ENCODE assay signal across 13 cellular contexts in the genomic region with DNA sequence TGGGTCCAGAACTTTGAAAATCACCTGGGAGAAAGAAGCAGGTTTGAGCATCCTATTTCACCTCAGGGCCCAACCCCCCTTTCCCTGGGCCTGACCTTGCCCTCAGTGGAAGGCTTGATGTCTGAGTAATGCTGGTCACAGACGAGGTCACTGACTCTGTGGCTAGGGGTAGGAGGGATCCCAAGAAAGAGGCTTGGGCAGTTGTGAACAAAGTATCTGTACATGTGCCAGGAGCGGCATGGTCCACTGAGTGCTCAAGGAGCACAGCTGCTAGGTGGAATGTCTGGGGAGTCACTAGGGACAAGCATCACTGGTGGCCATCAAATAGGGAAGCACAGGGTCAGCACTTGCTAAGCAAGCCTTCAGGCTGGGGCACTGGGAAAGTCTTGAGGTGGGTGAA. TPM values are rescaled to one million over a fixed set of nuclear protein-coding genes. Genes with fewer than 3 reads are reported as not detected.
DNase-seq lines count a peak whose midpoint lies in the region; ATAC-seq, FAIRE-seq and TF ChIP-seq lines count a peak whose summit lies in the region.
"Had no signal": no experiment of that assay in that cellular context is flagged by ENCODE, and none has a peak within 500 bp of the region (broad histone marks: within the 10 kb centered on the region; RNA-seq: fewer than 3 reads in every experiment).

No MANE protein-coding gene starts in this region.

- H3K27ac ChIP-seq in RWPE2 (ENCODE audit: poor library complexity, severe bottlenecking): no peak overlapping the region
- H3K27ac ChIP-seq: colonic mucosa, SJSA1, tibial artery had no signal

- H3K27ac Mint-ChIP-seq in nephron progenitor cell: peak overlapping the region; percentile 87
- H3K27ac Mint-ChIP-seq in chondrocyte (ENCODE audit: unreplicated experiment): no peak overlapping the region
- H3K27ac Mint-ChIP-seq: activated naive CD4-positive, alpha-beta T cell treated with anti-CD3 and anti-CD28 coated beads for 36 hours had no signal

- H3K9me3 Mint-ChIP-seq in nephron progenitor cell (no peaks in the 10 kb centered on the region), chondrocyte (ENCODE audit: low read depth) (no peaks in the 10 kb centered on the region)
- H3K9me3 Mint-ChIP-seq: activated naive CD4-positive, alpha-beta T cell treated with anti-CD3 and anti-CD28 coated beads for 36 hours had no signal

- no peaks in the 10 kb centered on the region for H3K27me3 ChIP-seq in RWPE2 (ENCODE audit: insufficient read depth, poor library complexity, severe bottlenecking)
- H3K27me3 ChIP-seq: colonic mucosa, SJSA1, tibial artery had no signal

- no peaks in the 10 kb centered on the region for H3K4me1 ChIP-seq in RWPE2 (ENCODE audit: insufficient read depth, poor library complexity, severe bottlenecking)
- H3K4me1 ChIP-seq: colonic mucosa, SJSA1, tibial artery had no signal

- H3K4me3 ChIP-seq in RWPE2 (ENCODE audit: severe bottlenecking): no peak overlapping the region
- H3K4me3 ChIP-seq: colonic mucosa, SJSA1, tibial artery had no signal

- H3K9me3 ChIP-seq in RWPE2 (ENCODE audit: severe bottlenecking): no peaks in the 10 kb centered on the region
- H3K9me3 ChIP-seq: colonic mucosa, SJSA1, tibial artery had no signal

- no peaks in the 10 kb centered on the region for H3K27me3 Mint-ChIP-seq in nephron progenitor cell (ENCODE audit: low read depth, poor library complexity)
- H3K27me3 Mint-ChIP-seq in chondrocyte (ENCODE audit: low read depth): no peaks in the 10 kb centered on the region

- H3K36me3 ChIP-seq in RWPE2 (ENCODE audit: low read depth): peaks cover 9% of the 10 kb centered on the region
- H3K36me3 ChIP-seq: colonic mucosa had no signal

- H3K36me3 Mint-ChIP-seq in nephron progenitor cell (ENCODE audit: low read depth) (peaks cover 7% of the 10 kb centered on the region), chondrocyte (ENCODE audit: low read depth) (peaks cover 5% of the 10 kb centered on the region)

- H3K4me1 Mint-ChIP-seq in nephron progenitor cell (peaks cover 10% of the 10 kb centered on the region), chondrocyte (ENCODE audit: low read depth) (no peaks in the 10 kb centered on the region)

- peak; percentile 9 for FAIRE-seq in GM12891 (lab: Jason Lieb, UNC)
- FAIRE-seq: astrocyte, frontal cortex had no signal

- DNase-seq in GM12891 (ENCODE audit: insufficient read length, low spot score): no peak
- DNase-seq in RWPE2 (ENCODE audit: low spot score): no peak
- DNase-seq in nephron progenitor cell: no peak
- no peak for DNase-seq in chondrocyte (ENCODE audit: low spot score)
- DNase-seq: left ventricle myocardium superior, NCI-H187, tibial artery had no signal

- H3K4me3 Mint-ChIP-seq in nephron progenitor cell (no peak overlapping the region), chondrocyte (ENCODE audit: unreplicated experiment) (no peak overlapping the region)
- H3K4me3 Mint-ChIP-seq: activated naive CD4-positive, alpha-beta T cell treated with anti-CD3 and anti-CD28 coated beads for 36 hours had no signal

- ATAC-seq in RWPE2 (ENCODE audit: low read depth): peak; percentile 25; the same call in 1 of the 3 replicates
- no peak for ATAC-seq in GM19463 (IDR thresholded peaks at IDR 0.05; ENCODE audit: unreplicated experiment)

- TF ChIP-seq CTCF in RWPE2 (IDR thresholded peaks at IDR 0.05; ENCODE audit: poor library complexity, severe bottlenecking) (no peak), nephron progenitor cell (IDR thresholded peaks at IDR 0.05) (no peak), chondrocyte (IDR thresholded peaks at IDR 0.05) (no peak)

- TF ChIP-seq POLR2A in GM12891 (IDR thresholded peaks at IDR 0.05; ENCODE audit: low read depth, low read length): no peak

TF ChIP-seq in GM12891, 5 proteins besides CTCF, POLR2A, EP300 and RAD21:
- TF ChIP-seq PAX5 (IDR thresholded peaks at IDR 0.05; ENCODE audit: insufficient read depth, low read length, severe bottlenecking): no peak

RNA-seq across cellular contexts. Expression of a gene that starts 7.3 kb away (rescaled TPM):
- polyA plus RNA-seq in GM12891 (2012; ENCODE audit: low read depth, missing spikeins): 13.6 TPM
- total RNA-seq in chondrocyte: 18.1 to 19.4 TPM (median 18.7 TPM) in 3 replicates

RNA-seq across cellular contexts. Expression of a gene that starts 12.6 kb away (rescaled TPM):
- 3.5 TPM for polyA plus RNA-seq in GM12891 (2012; ENCODE audit: low read depth, missing spikeins)
- total RNA-seq in chondrocyte: 15.6 to 40.8 TPM (median 35.1 TPM) in 3 replicates

RNA-seq across cellular contexts. Expression of a gene that starts 25.9 kb away (rescaled TPM):
- 1.5 TPM for polyA plus RNA-seq in GM12891 (2012; ENCODE audit: low read depth, missing spikeins)
- total RNA-seq in chondrocyte: 824 to 1,096 TPM (median 1,075 TPM) in 3 replicates
- total RNA-seq: activated naive CD4-positive, alpha-beta T cell treated with anti-CD3 and anti-CD28 coated beads for 36 hours had no signal

RNA-seq across cellular contexts. Expression of a gene that starts 38.2 kb away (rescaled TPM):
- polyA plus RNA-seq in GM12891 (2012; ENCODE audit: low read depth, missing spikeins): 26.9 TPM
- 34.2 to 43.4 TPM (median 35.6 TPM) in 3 replicates for total RNA-seq in chondrocyte

RNA-seq across cellular contexts. Expression of a gene that starts 54.2 kb away (rescaled TPM):
- polyA plus RNA-seq in GM12891 (2012; ENCODE audit: low read depth, missing spikeins): 328 TPM
- total RNA-seq in chondrocyte: 144 to 225 TPM (median 177 TPM) in 3 replicates
